9 cellular contexts compared by ENCODE assay signal in the genomic region with DNA sequence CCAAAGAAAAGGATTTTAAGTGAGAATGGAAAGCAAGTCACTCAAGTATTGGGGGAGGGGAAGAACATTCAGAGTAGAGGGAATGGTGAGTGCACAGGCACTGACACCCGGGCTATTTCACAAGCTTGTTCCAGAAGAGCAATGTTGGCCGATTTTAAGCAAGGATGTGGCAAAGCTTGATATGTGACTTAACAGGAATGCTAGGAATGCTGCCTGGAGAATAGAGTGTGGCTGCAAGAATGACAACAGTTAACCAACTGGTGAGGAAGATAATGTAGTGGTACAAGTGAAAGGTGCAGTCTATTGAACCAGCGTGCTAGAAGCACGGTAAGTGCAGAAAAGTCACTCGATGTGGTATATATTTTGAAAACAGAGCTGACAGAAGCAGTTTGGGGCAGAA. TPM values are rescaled to one million over a fixed set of nuclear protein-coding genes. Genes with fewer than 3 reads are reported as not detected.
DNase-seq lines count a peak whose midpoint lies in the region; ATAC-seq and TF ChIP-seq lines count a peak whose summit lies in the region.
"Had no signal": no experiment of that assay in that cellular context is flagged by ENCODE, and none has a peak within 500 bp of the region (broad histone marks: within the 10 kb centered on the region; RNA-seq: fewer than 3 reads in every experiment).

No MANE protein-coding gene starts in this region.

- no peaks in the 10 kb centered on the region for H3K9me3 ChIP-seq in ES-I3 (ENCODE audit: control insufficient read depth, insufficient read depth, low read length)
- H3K9me3 ChIP-seq in RWPE2 (ENCODE audit: severe bottlenecking): no peaks in the 10 kb centered on the region
- no peaks in the 10 kb centered on the region for H3K9me3 ChIP-seq in osteoblast (ENCODE audit: low read depth, low read length)
- no peaks in the 10 kb centered on the region for H3K9me3 ChIP-seq in A673 (ENCODE audit: low read depth, low read length, poor library complexity, severe bottlenecking)

- H3K27me3 ChIP-seq in RWPE2 (ENCODE audit: insufficient read depth, poor library complexity, severe bottlenecking) (no peaks in the 10 kb centered on the region), osteoblast (ENCODE audit: insufficient read depth, low read length) (no peaks in the 10 kb centered on the region), A673 (replicated peaks; ENCODE audit: insufficient read depth, low read depth, low read length, poor library complexity) (no peaks in the 10 kb centered on the region)

- H3K4me1 ChIP-seq in ES-I3 (ENCODE audit: insufficient read depth, low read length) (peaks cover 37% of the 10 kb centered on the region), RWPE2 (ENCODE audit: insufficient read depth, poor library complexity, severe bottlenecking) (peaks cover 37% of the 10 kb centered on the region), osteoblast (ENCODE audit: insufficient read depth, low read length) (peaks cover 76% of the 10 kb centered on the region), A673 (ENCODE audit: insufficient read depth, low read length, poor library complexity, severe bottlenecking) (peaks cover 3% of the 10 kb centered on the region)

- no peak for TF ChIP-seq CTCF in RWPE2 (IDR thresholded peaks at IDR 0.05; ENCODE audit: poor library complexity, severe bottlenecking)
- TF ChIP-seq CTCF in fibroblast of villous mesenchyme (IDR thresholded peaks at IDR 0.05; ENCODE audit: insufficient read depth, low read depth, low read length): no peak
- TF ChIP-seq CTCF in osteoblast (IDR thresholded peaks at IDR 0.05; ENCODE audit: extremely low read depth, low read depth, low read length): no peak
- TF ChIP-seq CTCF in A673 (conservative IDR thresholded peaks at IDR 0.05; ENCODE audit: low read depth, low read length): no peak

- H3K36me3 ChIP-seq in ES-I3 (ENCODE audit: insufficient read depth, low read length) (no peaks in the 10 kb centered on the region), RWPE2 (ENCODE audit: low read depth) (no peaks in the 10 kb centered on the region), osteoblast (ENCODE audit: insufficient read depth, low read length) (no peaks in the 10 kb centered on the region), A673 (ENCODE audit: insufficient read depth, low read length, poor library complexity, severe bottlenecking) (no peaks in the 10 kb centered on the region)

- CTCF ChIA-PET in A673 (lab: Charles Lee): interaction anchor here (0.7 kb wide), 1 partner anchor 388 kb away, joined by 3 read pairs; no protein-coding TSS in a partner anchor

- DNase-seq in RWPE2 (ENCODE audit: low spot score): no peak
- peak; percentile 83 for DNase-seq in fibroblast of villous mesenchyme (ENCODE audit: low read depth)
- peak; percentile 60 for DNase-seq in osteoblast (ENCODE audit: insufficient read length, low spot score, missing footprints)
- no peak for DNase-seq in stimulated activated CD4-positive, alpha-beta T cell treated with anti-CD3 and anti-CD28 coated beads, Interleukin-12 subunit alpha, Interleukin-12 subunit beta, amount 100 ng/mL, for 4 hours
- DNase-seq in DMS 273 treated with DMSO at 0.1 percent for 48 hours (lab: John Stamatoyannopoulos, UW): no peak
- no peak for DNase-seq in A673 (ENCODE audit: low spot score)
- DNase-seq: activated gamma-delta T cell treated with Interleukin-2 at 50 U/mL for 16 hours had no signal

- intact Hi-C loops in A673 (cut with micrococcal nuclease; ENCODE audit: unreplicated experiment): loop anchor here (10.0 kb wide), 2 partner anchors 638 to 978 kb away; no protein-coding TSS in a partner anchor

- no TSS peak for BruUV-seq in A673 (replicated peaks; lab: Mats Ljungman, UMichigan)

- H2AFZ ChIP-seq in osteoblast (ENCODE audit: low read length): no peak overlapping the region

- ATAC-seq in RWPE2 (ENCODE audit: low read depth) (peak; percentile 73), GM18867 (IDR thresholded peaks at IDR 0.05; ENCODE audit: unreplicated experiment) (no peak)

- peak overlapping the region; percentile 98 for H3K27ac ChIP-seq in RWPE2 (ENCODE audit: poor library complexity, severe bottlenecking)
- peak overlapping the region; percentile 67 for H3K27ac ChIP-seq in osteoblast (ENCODE audit: low read depth, low read length)
- H3K27ac ChIP-seq in A673 (ENCODE audit: low read depth, low read length, poor library complexity, severe bottlenecking): no peak overlapping the region

- POLR2A ChIA-PET in A673 (lab: Charles Lee; ENCODE audit: low non-redundant PET): no interaction called here

- H4K20me1 ChIP-seq in osteoblast (ENCODE audit: insufficient read depth, low read length): no peaks in the 10 kb centered on the region

- peak overlapping the region; percentile 49 for H3K4me2 ChIP-seq in osteoblast (ENCODE audit: insufficient read depth, low read length)

- H3K79me2 ChIP-seq in osteoblast (ENCODE audit: insufficient read depth, low read length): no peaks in the 10 kb centered on the region

- H3K9ac ChIP-seq in ES-I3 (ENCODE audit: low read depth, low read length): peak overlapping the region; percentile 5; the same call in 1 of the 2 replicates

- no peak overlapping the region for H3K4me3 ChIP-seq in RWPE2 (ENCODE audit: severe bottlenecking)
- no peak overlapping the region for H3K4me3 ChIP-seq in fibroblast of villous mesenchyme (ENCODE audit: low read depth, low read length)
- no peak overlapping the region for H3K4me3 ChIP-seq in osteoblast (ENCODE audit: insufficient read depth, low read length)
- H3K4me3 ChIP-seq in A673 (ENCODE audit: low read depth, low read length, poor library complexity, severe bottlenecking): no peak overlapping the region

RNA-seq across cellular contexts. Expression of a gene that starts 6.2 kb away (rescaled TPM):
- total RNA-seq in fibroblast of villous mesenchyme: 158 and 180 TPM in 2 replicates
- 564 and 657 TPM in 2 replicates for total RNA-seq in osteoblast
- 4.6 and 4.7 TPM in 2 replicates for total RNA-seq in A673 (2021)

Comparison
In these comparisons a context has a peak if more than half of its experiments do, and no peak if none do; other contexts are left out.
1. DNase-seq: peak in fibroblast of villous mesenchyme (single experiment) and osteoblast (single experiment); none in RWPE2 (single experiment), stimulated activated CD4-positive, alpha-beta T cell treated with anti-CD3 and anti-CD28 coated beads, Interleukin-12 subunit alpha, Interleukin-12 subunit beta, amount 100 ng/mL, for 4 hours (single experiment), DMS 273 treated with DMSO at 0.1 percent for 48 hours (single experiment) and A673 (single experiment).
2. RNA of a gene that starts 6.2 kb away (total RNA-seq): 564 to 657 TPM in osteoblast and 158 to 180 TPM in fibroblast of villous mesenchyme; 4.6 to 4.7 TPM in A673; every median in the first group is over 10 times any median in the second.